ENCODE assay signal across 8 cellular contexts in the genomic region with DNA sequence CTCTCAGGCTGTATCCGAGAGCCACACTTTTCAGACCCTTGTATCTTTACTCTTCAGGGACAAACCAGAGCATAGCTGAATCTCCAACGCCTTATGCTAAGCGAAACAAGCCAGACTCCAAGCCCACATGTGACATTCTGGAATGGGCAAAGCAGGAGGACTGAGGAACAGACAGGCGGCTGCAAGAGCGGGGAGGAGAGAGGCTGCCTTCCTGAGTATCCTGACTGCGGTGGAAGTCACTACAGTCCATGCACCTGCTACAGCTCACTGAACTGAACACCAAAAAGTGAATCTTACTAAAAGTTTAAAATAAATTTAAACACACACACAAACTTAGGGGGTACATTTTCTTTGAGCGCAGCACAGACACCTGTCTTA. TPM values are rescaled to one million over a fixed set of nuclear protein-coding genes. Genes with fewer than 3 reads are reported as not detected.
A peak's percentile ranks its signal among the peaks of the same experiment; 100 is the strongest.
DNase-seq lines count a peak whose midpoint lies in the region; ATAC-seq and TF ChIP-seq lines count a peak whose summit lies in the region.

No MANE protein-coding gene starts in this region.

- H3K27ac ChIP-seq in iPS-20b (ENCODE audit: low read length) (no peak overlapping the region), suprapubic skin (no peak overlapping the region)

- H3K27me3 ChIP-seq in iPS-20b (ENCODE audit: insufficient read depth, low read length): peaks cover 43% of the 10 kb centered on the region
- no peaks in the 10 kb centered on the region for H3K27me3 ChIP-seq in suprapubic skin

- H3K9me3 ChIP-seq in iPS-20b (ENCODE audit: insufficient read depth, low read depth, low read length) (no peaks in the 10 kb centered on the region), suprapubic skin (no peaks in the 10 kb centered on the region)

- no peak for TF ChIP-seq EP300 in suprapubic skin (IDR thresholded peaks at IDR 0.05)

- peaks cover 22% of the 10 kb centered on the region for H3K27me3 Mint-ChIP-seq in activated CD4-positive, alpha-beta T cell treated with anti-CD3 and anti-CD28 coated beads, Interleukin-2, amount 10 ng/mL, durations not matched to agents 24 days and 14 days
- H3K27me3 Mint-ChIP-seq in activated T-helper 1 cell treated with anti-CD3 and anti-CD28 coated beads, Interleukin-12 subunit alpha, Interleukin-12 subunit beta, Interleukin-2, Interleukin-4 antibody, amounts not matched to agents 30 ng/mL and 10 ng/mL and 1 ng/mL, durations not matched to agents 14 hours and 24 hours and 36 hours (ENCODE audit: insufficient read depth): peaks cover 15% of the 10 kb centered on the region

- peaks cover 18% of the 10 kb centered on the region for H3K4me1 Mint-ChIP-seq in activated CD4-positive, alpha-beta T cell treated with anti-CD3 and anti-CD28 coated beads, Interleukin-2, amount 10 ng/mL, durations not matched to agents 24 days and 14 days
- peaks cover 23% of the 10 kb centered on the region for H3K4me1 Mint-ChIP-seq in activated T-helper 1 cell treated with anti-CD3 and anti-CD28 coated beads, Interleukin-12 subunit alpha, Interleukin-12 subunit beta, Interleukin-2, Interleukin-4 antibody, amounts not matched to agents 30 ng/mL and 10 ng/mL and 1 ng/mL, durations not matched to agents 14 hours and 24 hours and 36 hours (ENCODE audit: low read depth)

- DNase-seq in activated CD4-positive, alpha-beta T cell treated with anti-CD3 and anti-CD28 coated beads, Interleukin-2, amount 10 ng/mL, durations not matched to agents 24 days and 14 days: no peak
- DNase-seq in activated CD4-positive, alpha-beta T cell treated with anti-CD3 and anti-CD28 coated beads, Interleukin-2, amount 50 U/mL, for 4 hours: no peak
- DNase-seq in activated T-helper 1 cell treated with anti-CD3 and anti-CD28 coated beads, Interleukin-12 subunit alpha, Interleukin-12 subunit beta, Interleukin-2, Interleukin-4 antibody, amounts not matched to agents 30 ng/mL and 10 ng/mL and 1 ng/mL, durations not matched to agents 14 hours and 24 hours and 36 hours (ENCODE audit: low spot score): no peak
- DNase-seq in suprapubic skin (ENCODE audit: low spot score in 2 of 2): peak in 1 of 2 donors; percentile 35
- no peak for DNase-seq in GM20000 (ENCODE audit: low spot score)
- DNase-seq in hippocampal formation (lab: John Stamatoyannopoulos, UW): no peak

- ATAC-seq in HG02642 (IDR thresholded peaks at IDR 0.05; ENCODE audit: poor library complexity, unreplicated experiment): no peak

- H3K36me3 Mint-ChIP-seq in activated CD4-positive, alpha-beta T cell treated with anti-CD3 and anti-CD28 coated beads, Interleukin-2, amount 10 ng/mL, durations not matched to agents 24 days and 14 days (ENCODE audit: low read depth): peaks cover 4% of the 10 kb centered on the region
- H3K36me3 Mint-ChIP-seq in activated T-helper 1 cell treated with anti-CD3 and anti-CD28 coated beads, Interleukin-12 subunit alpha, Interleukin-12 subunit beta, Interleukin-2, Interleukin-4 antibody, amounts not matched to agents 30 ng/mL and 10 ng/mL and 1 ng/mL, durations not matched to agents 14 hours and 24 hours and 36 hours (ENCODE audit: low read depth): no peaks in the 10 kb centered on the region

- H3K4me3 ChIP-seq in iPS-20b (ENCODE audit: low read length) (peak overlapping the region; percentile 85), suprapubic skin (peak overlapping the region; percentile 84)

- no peaks in the 10 kb centered on the region for H3K36me3 ChIP-seq in iPS-20b (ENCODE audit: insufficient read depth, low read depth, low read length)
- no peaks in the 10 kb centered on the region for H3K36me3 ChIP-seq in suprapubic skin

- H3K4me1 ChIP-seq in iPS-20b (ENCODE audit: insufficient read depth, low read length): peaks cover 6% of the 10 kb centered on the region; the same call in 1 of the 2 replicates
- peaks cover 23% of the 10 kb centered on the region for H3K4me1 ChIP-seq in suprapubic skin

- peak overlapping the region; percentile 77 for H3K27ac Mint-ChIP-seq in activated CD4-positive, alpha-beta T cell treated with anti-CD3 and anti-CD28 coated beads, Interleukin-2, amount 10 ng/mL, durations not matched to agents 24 days and 14 days
- H3K27ac Mint-ChIP-seq in activated T-helper 1 cell treated with anti-CD3 and anti-CD28 coated beads, Interleukin-12 subunit alpha, Interleukin-12 subunit beta, Interleukin-2, Interleukin-4 antibody, amounts not matched to agents 30 ng/mL and 10 ng/mL and 1 ng/mL, durations not matched to agents 14 hours and 24 hours and 36 hours: no peak overlapping the region

- TF ChIP-seq CTCF in suprapubic skin (IDR thresholded peaks at IDR 0.05) (no peak), GM20000 (IDR thresholded peaks at IDR 0.05; ENCODE audit: extremely low read depth, missing control alignments) (no peak)

- intact Hi-C loops in activated CD4-positive, alpha-beta T cell treated with anti-CD3 and anti-CD28 coated beads, Interleukin-2, amount 10 ng/mL, durations not matched to agents 24 days and 14 days (cut with micrococcal nuclease): no loop called here
- intact Hi-C loops in activated T-helper 1 cell treated with anti-CD3 and anti-CD28 coated beads, Interleukin-12 subunit alpha, Interleukin-12 subunit beta, Interleukin-2, Interleukin-4 antibody, amounts not matched to agents 30 ng/mL and 10 ng/mL and 1 ng/mL, durations not matched to agents 14 hours and 24 hours and 36 hours (cut with micrococcal nuclease): loop anchor here (5.0 kb wide), 1 partner anchor 59 kb away; a partner anchor contains a TSS

- H3K4me3 Mint-ChIP-seq in activated CD4-positive, alpha-beta T cell treated with anti-CD3 and anti-CD28 coated beads, Interleukin-2, amount 10 ng/mL, durations not matched to agents 24 days and 14 days: peak overlapping the region; percentile 98
- peak overlapping the region; percentile 95 for H3K4me3 Mint-ChIP-seq in activated T-helper 1 cell treated with anti-CD3 and anti-CD28 coated beads, Interleukin-12 subunit alpha, Interleukin-12 subunit beta, Interleukin-2, Interleukin-4 antibody, amounts not matched to agents 30 ng/mL and 10 ng/mL and 1 ng/mL, durations not matched to agents 14 hours and 24 hours and 36 hours

- 43% methylated on average over 7 of the region's 7 CpGs for WGBS in suprapubic skin

- H3K9me3 Mint-ChIP-seq in activated CD4-positive, alpha-beta T cell treated with anti-CD3 and anti-CD28 coated beads, Interleukin-2, amount 10 ng/mL, durations not matched to agents 24 days and 14 days: no peaks in the 10 kb centered on the region
- no peaks in the 10 kb centered on the region for H3K9me3 Mint-ChIP-seq in activated T-helper 1 cell treated with anti-CD3 and anti-CD28 coated beads, Interleukin-12 subunit alpha, Interleukin-12 subunit beta, Interleukin-2, Interleukin-4 antibody, amounts not matched to agents 30 ng/mL and 10 ng/mL and 1 ng/mL, durations not matched to agents 14 hours and 24 hours and 36 hours

- no peak for TF ChIP-seq POLR2A in suprapubic skin (IDR thresholded peaks at IDR 0.05)

- no peak overlapping the region; the same call in 1 of the 2 replicates for H3K9ac ChIP-seq in iPS-20b (ENCODE audit: low read depth, low read length)

RNA-seq across cellular contexts. Expression of a gene that starts 1.5 kb away (rescaled TPM):
- 56.7 and 60.8 TPM in 2 replicates for total RNA-seq in activated CD4-positive, alpha-beta T cell treated with anti-CD3 and anti-CD28 coated beads, Interleukin-2, amount 10 ng/mL, durations not matched to agents 24 days and 14 days
- total RNA-seq in activated T-helper 1 cell treated with anti-CD3 and anti-CD28 coated beads, Interleukin-12 subunit alpha, Interleukin-12 subunit beta, Interleukin-2, Interleukin-4 antibody, amounts not matched to agents 30 ng/mL and 10 ng/mL and 1 ng/mL, durations not matched to agents 14 hours and 24 hours and 36 hours: 50.7 and 57.5 TPM in 2 replicates
- total RNA-seq in suprapubic skin: 100 to 1,000 TPM in 2 of 4 donors, 10 to 100 TPM in 2; 77.5 to 106 (median 99.4) TPM
